ENCODE assay signal across 30 cellular contexts in the genomic region with DNA sequence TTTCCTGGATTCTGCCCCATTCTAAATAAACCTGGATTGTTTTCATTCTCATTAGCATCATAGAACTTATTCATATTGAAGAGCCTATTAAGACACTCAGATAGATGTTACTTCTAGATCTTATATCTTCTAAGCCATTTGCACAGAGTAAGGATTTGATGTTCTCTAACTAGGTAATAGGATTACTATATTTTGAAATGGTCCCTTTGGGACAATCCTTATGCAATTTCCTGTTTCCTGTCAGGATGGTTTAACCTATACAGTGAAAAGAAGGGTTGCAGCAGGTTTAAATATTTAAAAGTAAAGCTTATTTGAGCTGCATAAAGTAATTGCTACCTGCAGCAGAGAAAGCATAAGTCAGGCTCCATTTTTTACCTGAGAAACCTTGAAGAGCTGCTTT.
"Had no signal": no experiment of that assay in that cellular context is flagged by ENCODE, and none has a peak within 500 bp of the region (broad histone marks: within the 10 kb centered on the region; RNA-seq: fewer than 3 reads in every experiment).

No MANE protein-coding gene starts in this region.

- H3K4me2 ChIP-seq: PC-9 had no signal

- H3K36me3 ChIP-seq: brain microvascular endothelial cell, cardiac muscle cell, MG63, WERI-Rb-1 had no signal

- H3K27ac Mint-ChIP-seq: activated CD4-positive, alpha-beta T cell treated with anti-CD3 and anti-CD28 coated beads, Interleukin-2, amount 10 ng/mL, durations not matched to agents 24 days and 14 days; activated CD8-positive, alpha-beta T cell treated with anti-CD3 and anti-CD28 coated beads, Interleukin-2, amount 10 ng/mL, durations not matched to agents 7 days and 5 days; activated naive CD4-positive, alpha-beta T cell treated with anti-CD3 and anti-CD28 coated beads, Interleukin-2, amount 10 ng/mL, durations not matched to agents 7 days and 5 days; activated naive CD8-positive, alpha-beta T cell; activated naive CD8-positive, alpha-beta T cell treated with anti-CD3 and anti-CD28 coated beads, Interleukin-2, amount 50 U/mL, for 24 hours; activated T-cell treated with anti-CD3 and anti-CD28 coated beads, Interleukin-2, amount 50 U/mL, for 24 hours; activated T-helper 1 cell treated with anti-CD3 and anti-CD28 coated beads, Interleukin-12 subunit alpha, Interleukin-12 subunit beta, Interleukin-2, Interleukin-4 antibody, amounts not matched to agents 30 ng/mL and 10 ng/mL and 1 ng/mL, durations not matched to agents 14 hours and 24 hours and 36 hours had no signal

- H3K4me3 Mint-ChIP-seq: activated CD4-positive, alpha-beta T cell treated with anti-CD3 and anti-CD28 coated beads, Interleukin-2, amount 10 ng/mL, durations not matched to agents 24 days and 14 days; activated CD8-positive, alpha-beta T cell treated with anti-CD3 and anti-CD28 coated beads, Interleukin-2, amount 10 ng/mL, durations not matched to agents 7 days and 5 days; activated naive CD4-positive, alpha-beta T cell treated with anti-CD3 and anti-CD28 coated beads, Interleukin-2, amount 10 ng/mL, durations not matched to agents 7 days and 5 days; activated naive CD8-positive, alpha-beta T cell; activated naive CD8-positive, alpha-beta T cell treated with anti-CD3 and anti-CD28 coated beads, Interleukin-2, amount 50 U/mL, for 24 hours; activated T-cell treated with anti-CD3 and anti-CD28 coated beads, Interleukin-2, amount 50 U/mL, for 24 hours; activated T-helper 1 cell treated with anti-CD3 and anti-CD28 coated beads, Interleukin-12 subunit alpha, Interleukin-12 subunit beta, Interleukin-2, Interleukin-4 antibody, amounts not matched to agents 30 ng/mL and 10 ng/mL and 1 ng/mL, durations not matched to agents 14 hours and 24 hours and 36 hours had no signal

- H3K27me3 Mint-ChIP-seq: activated CD4-positive, alpha-beta T cell treated with anti-CD3 and anti-CD28 coated beads, Interleukin-2, amount 10 ng/mL, durations not matched to agents 24 days and 14 days; activated naive CD4-positive, alpha-beta T cell treated with anti-CD3 and anti-CD28 coated beads, Interleukin-2, amount 10 ng/mL, durations not matched to agents 7 days and 5 days; activated naive CD8-positive, alpha-beta T cell; activated naive CD8-positive, alpha-beta T cell treated with anti-CD3 and anti-CD28 coated beads, Interleukin-2, amount 50 U/mL, for 24 hours; activated T-cell treated with anti-CD3 and anti-CD28 coated beads, Interleukin-2, amount 50 U/mL, for 24 hours had no signal

- H3K27ac ChIP-seq: brain microvascular endothelial cell, cardiac muscle cell, PC-9, WERI-Rb-1 had no signal

- H3K36me3 Mint-ChIP-seq: activated naive CD4-positive, alpha-beta T cell treated with anti-CD3 and anti-CD28 coated beads, Interleukin-2, amount 10 ng/mL, durations not matched to agents 7 days and 5 days; activated naive CD8-positive, alpha-beta T cell had no signal

- H2AFZ ChIP-seq: PC-9 had no signal

- H3K4me3 ChIP-seq: cardiac muscle cell, MG63, PC-9 had no signal

- DNase-seq: activated CD4-positive, alpha-beta T cell treated with anti-CD3 and anti-CD28 coated beads for 1 hour; activated CD4-positive, alpha-beta T cell treated with anti-CD3 and anti-CD28 coated beads, Interleukin-2, amount 10 ng/mL, durations not matched to agents 24 days and 14 days; activated CD4-positive, alpha-beta T cell treated with anti-CD3 and anti-CD28 coated beads, Interleukin-2, amount 50 U/mL, for 48 hours; activated CD4-positive, CD25-positive, alpha-beta regulatory T cell; activated CD8-positive, alpha-beta T cell treated with anti-CD3 and anti-CD28 coated beads, Interleukin-2, amount 10 ng/mL, durations not matched to agents 7 days and 5 days; activated effector memory CD4-positive, alpha-beta T cell treated with Interleukin-2 at 50 U/mL for 16 hours; activated naive CD4-positive, alpha-beta T cell treated with anti-CD3 and anti-CD28 coated beads, Interleukin-2, amount 10 ng/mL, durations not matched to agents 7 days and 5 days; activated naive CD8-positive, alpha-beta T cell treated with anti-CD3 and anti-CD28 coated beads, Interleukin-2, amount 50 U/mL, for 24 hours; activated T-cell treated with anti-CD3 and anti-CD28 coated beads, Interleukin-2, amount 50 U/mL, for 24 hours; amniotic stem cell; aorta; brain microvascular endothelial cell; Kasumi-1; KG1; MG63; NCI-H1092; NCI-H1436 treated with DMSO at 0.1 percent for 48 hours; NCI-H1694 treated with DMSO at 0.1 percent for 48 hours; NCI-H2029; NCI-H2171 treated with DMSO at 0.1 percent for 48 hours; NCI-H2227 treated with DMSO at 0.1 percent for 48 hours; NCI-H446; NCI-H69; PC-9; Right ventricle myocardium superior; T1000; WERI-Rb-1 had no signal

- H3K27me3 ChIP-seq: brain microvascular endothelial cell, cardiac muscle cell, MG63 had no signal

- H3K4me1 Mint-ChIP-seq: activated CD4-positive, alpha-beta T cell treated with anti-CD3 and anti-CD28 coated beads, Interleukin-2, amount 10 ng/mL, durations not matched to agents 24 days and 14 days; activated naive CD4-positive, alpha-beta T cell treated with anti-CD3 and anti-CD28 coated beads, Interleukin-2, amount 10 ng/mL, durations not matched to agents 7 days and 5 days; activated naive CD8-positive, alpha-beta T cell treated with anti-CD3 and anti-CD28 coated beads, Interleukin-2, amount 50 U/mL, for 24 hours had no signal

- ATAC-seq: activated CD8-positive, alpha-beta T cell treated with anti-CD3 and anti-CD28 coated beads, Interleukin-2, amount 10 ng/mL, durations not matched to agents 7 days and 5 days; activated naive CD8-positive, alpha-beta T cell treated with anti-CD3 and anti-CD28 coated beads, Interleukin-2, amount 50 U/mL, for 24 hours had no signal
